ENCODE assay signal across 1 cellular context in the genomic region with DNA sequence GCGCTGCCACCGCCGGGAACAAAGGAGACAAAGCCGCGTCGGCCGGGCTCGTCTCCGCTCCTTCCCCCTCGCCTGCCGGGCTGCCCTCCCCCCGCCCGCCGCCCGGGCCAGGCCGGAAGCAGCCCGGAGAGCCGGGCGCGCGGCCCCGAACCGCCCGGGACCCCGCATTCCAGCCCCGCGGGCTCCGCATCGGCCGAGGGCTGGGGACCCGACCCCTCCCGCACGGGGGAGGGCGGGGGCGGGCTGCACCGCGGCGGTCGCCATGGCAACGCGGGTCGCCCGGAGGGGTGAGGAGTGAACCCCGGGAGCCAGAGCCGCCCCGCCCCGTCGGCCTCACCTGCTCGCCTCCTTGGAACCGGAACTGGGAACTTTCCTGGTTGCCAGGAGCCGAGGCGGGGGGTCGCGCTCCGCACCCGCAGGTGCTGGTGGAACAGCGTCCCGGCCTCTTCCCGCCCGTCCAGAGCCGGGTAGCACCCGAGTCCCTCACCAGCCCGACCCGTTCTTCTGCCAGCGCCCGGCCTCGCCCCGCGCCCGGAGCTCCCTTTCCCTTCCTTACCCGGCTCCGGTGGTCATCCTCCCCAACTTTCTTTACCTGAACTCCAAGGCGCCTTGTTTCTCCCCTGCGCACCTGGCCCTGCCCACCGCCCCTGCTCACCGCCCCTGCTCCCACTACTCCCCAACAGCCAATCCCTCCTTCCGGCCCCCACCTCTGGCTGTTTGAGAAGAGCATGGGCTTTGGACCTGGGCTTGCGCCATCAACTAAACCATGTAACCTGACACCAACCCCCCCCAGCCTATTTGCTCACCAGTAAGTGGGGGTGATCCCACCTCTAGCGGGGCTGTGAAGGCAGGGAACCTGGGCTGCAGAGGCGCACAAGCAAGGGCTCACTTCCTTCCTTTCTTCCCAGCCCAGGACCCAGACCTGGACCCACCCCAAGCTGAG.
TF ChIP-seq lines count a peak whose summit lies in the region.

A gene with protein sequence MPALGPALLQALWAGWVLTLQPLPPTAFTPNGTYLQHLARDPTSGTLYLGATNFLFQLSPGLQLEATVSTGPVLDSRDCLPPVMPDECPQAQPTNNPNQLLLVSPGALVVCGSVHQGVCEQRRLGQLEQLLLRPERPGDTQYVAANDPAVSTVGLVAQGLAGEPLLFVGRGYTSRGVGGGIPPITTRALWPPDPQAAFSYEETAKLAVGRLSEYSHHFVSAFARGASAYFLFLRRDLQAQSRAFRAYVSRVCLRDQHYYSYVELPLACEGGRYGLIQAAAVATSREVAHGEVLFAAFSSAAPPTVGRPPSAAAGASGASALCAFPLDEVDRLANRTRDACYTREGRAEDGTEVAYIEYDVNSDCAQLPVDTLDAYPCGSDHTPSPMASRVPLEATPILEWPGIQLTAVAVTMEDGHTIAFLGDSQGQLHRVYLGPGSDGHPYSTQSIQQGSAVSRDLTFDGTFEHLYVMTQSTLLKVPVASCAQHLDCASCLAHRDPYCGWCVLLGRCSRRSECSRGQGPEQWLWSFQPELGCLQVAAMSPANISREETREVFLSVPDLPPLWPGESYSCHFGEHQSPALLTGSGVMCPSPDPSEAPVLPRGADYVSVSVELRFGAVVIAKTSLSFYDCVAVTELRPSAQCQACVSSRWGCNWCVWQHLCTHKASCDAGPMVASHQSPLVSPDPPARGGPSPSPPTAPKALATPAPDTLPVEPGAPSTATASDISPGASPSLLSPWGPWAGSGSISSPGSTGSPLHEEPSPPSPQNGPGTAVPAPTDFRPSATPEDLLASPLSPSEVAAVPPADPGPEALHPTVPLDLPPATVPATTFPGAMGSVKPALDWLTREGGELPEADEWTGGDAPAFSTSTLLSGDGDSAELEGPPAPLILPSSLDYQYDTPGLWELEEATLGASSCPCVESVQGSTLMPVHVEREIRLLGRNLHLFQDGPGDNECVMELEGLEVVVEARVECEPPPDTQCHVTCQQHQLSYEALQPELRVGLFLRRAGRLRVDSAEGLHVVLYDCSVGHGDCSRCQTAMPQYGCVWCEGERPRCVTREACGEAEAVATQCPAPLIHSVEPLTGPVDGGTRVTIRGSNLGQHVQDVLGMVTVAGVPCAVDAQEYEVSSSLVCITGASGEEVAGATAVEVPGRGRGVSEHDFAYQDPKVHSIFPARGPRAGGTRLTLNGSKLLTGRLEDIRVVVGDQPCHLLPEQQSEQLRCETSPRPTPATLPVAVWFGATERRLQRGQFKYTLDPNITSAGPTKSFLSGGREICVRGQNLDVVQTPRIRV (N-terminal part only) (minus strand): TSS at position 671 of the 943 bp plus-strand sequence. CDS start 5,475 bp downstream, outside the sequence.

TF ChIP-seq in HepG2, 621 proteins besides CTCF, POLR2A, EP300 and RAD21 (continued from another document and continues in another):
- TF ChIP-seq, protein P1, sequence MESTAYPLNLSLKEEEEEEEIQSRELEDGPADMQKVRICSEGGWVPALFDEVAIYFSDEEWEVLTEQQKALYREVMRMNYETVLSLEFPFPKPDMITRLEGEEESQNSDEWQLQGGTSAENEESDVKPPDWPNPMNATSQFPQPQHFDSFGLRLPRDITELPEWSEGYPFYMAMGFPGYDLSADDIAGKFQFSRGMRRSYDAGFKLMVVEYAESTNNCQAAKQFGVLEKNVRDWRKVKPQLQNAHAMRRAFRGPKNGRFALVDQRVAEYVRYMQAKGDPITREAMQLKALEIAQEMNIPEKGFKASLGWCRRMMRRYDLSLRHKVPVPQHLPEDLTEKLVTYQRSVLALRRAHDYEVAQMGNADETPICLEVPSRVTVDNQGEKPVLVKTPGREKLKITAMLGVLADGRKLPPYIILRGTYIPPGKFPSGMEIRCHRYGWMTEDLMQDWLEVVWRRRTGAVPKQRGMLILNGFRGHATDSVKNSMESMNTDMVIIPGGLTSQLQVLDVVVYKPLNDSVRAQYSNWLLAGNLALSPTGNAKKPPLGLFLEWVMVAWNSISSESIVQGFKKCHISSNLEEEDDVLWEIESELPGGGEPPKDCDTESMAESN (CRISPR knock-in tag; conservative IDR thresholded peaks at IDR 0.05) = no peak; the same call in none of the 2 replicates
- TF ChIP-seq ZNF577 (CRISPR knock-in tag; IDR thresholded peaks at IDR 0.05; ENCODE audit: borderline replicate concordance, low read depth) = no peak; the same call in 1 of the 2 replicates
- TF ChIP-seq, protein P2, sequence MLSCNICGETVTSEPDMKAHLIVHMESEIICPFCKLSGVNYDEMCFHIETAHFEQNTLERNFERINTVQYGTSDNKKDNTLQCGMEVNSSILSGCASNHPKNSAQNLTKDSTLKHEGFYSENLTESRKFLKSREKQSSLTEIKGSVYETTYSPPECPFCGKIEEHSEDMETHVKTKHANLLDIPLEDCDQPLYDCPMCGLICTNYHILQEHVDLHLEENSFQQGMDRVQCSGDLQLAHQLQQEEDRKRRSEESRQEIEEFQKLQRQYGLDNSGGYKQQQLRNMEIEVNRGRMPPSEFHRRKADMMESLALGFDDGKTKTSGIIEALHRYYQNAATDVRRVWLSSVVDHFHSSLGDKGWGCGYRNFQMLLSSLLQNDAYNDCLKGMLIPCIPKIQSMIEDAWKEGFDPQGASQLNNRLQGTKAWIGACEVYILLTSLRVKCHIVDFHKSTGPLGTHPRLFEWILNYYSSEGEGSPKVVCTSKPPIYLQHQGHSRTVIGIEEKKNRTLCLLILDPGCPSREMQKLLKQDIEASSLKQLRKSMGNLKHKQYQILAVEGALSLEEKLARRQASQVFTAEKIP (CRISPR knock-in tag; IDR thresholded peaks at IDR 0.05; ENCODE audit: borderline replicate concordance) = no peak
- 0 out of 2 replicates have a peak, but pooled peaks have one; percentile 19 for TF ChIP-seq ZNF891 (CRISPR knock-in tag; IDR thresholded peaks at IDR 0.05)
- 0 out of 2 replicates have a peak, but pooled peaks have one; percentile 24 for TF ChIP-seq CC2D1A (CRISPR knock-in tag; IDR thresholded peaks at IDR 0.05)
- 0 out of 2 replicates have a peak, but pooled peaks have one; percentile 56 for TF ChIP-seq ZNF616 (CRISPR knock-in tag; IDR thresholded peaks at IDR 0.05; ENCODE audit: low read depth)
- no peak for TF ChIP-seq ZBTB21 (CRISPR knock-in tag; IDR thresholded peaks at IDR 0.05)
- peak; percentile 92 for TF ChIP-seq PHF5A (CRISPR knock-in tag; IDR thresholded peaks at IDR 0.05; ENCODE audit: low read depth, unreplicated experiment)
- no peak for TF ChIP-seq ZNF3 (CRISPR knock-in tag; IDR thresholded peaks at IDR 0.05)
- TF ChIP-seq, protein P3, sequence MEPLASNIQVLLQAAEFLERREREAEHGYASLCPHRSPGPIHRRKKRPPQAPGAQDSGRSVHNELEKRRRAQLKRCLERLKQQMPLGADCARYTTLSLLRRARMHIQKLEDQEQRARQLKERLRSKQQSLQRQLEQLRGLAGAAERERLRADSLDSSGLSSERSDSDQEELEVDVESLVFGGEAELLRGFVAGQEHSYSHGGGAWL (CRISPR knock-in tag; IDR thresholded peaks at IDR 0.05) = peak; percentile 28; the same call in 1 of the 2 replicates
- TF ChIP-seq, protein P4, sequence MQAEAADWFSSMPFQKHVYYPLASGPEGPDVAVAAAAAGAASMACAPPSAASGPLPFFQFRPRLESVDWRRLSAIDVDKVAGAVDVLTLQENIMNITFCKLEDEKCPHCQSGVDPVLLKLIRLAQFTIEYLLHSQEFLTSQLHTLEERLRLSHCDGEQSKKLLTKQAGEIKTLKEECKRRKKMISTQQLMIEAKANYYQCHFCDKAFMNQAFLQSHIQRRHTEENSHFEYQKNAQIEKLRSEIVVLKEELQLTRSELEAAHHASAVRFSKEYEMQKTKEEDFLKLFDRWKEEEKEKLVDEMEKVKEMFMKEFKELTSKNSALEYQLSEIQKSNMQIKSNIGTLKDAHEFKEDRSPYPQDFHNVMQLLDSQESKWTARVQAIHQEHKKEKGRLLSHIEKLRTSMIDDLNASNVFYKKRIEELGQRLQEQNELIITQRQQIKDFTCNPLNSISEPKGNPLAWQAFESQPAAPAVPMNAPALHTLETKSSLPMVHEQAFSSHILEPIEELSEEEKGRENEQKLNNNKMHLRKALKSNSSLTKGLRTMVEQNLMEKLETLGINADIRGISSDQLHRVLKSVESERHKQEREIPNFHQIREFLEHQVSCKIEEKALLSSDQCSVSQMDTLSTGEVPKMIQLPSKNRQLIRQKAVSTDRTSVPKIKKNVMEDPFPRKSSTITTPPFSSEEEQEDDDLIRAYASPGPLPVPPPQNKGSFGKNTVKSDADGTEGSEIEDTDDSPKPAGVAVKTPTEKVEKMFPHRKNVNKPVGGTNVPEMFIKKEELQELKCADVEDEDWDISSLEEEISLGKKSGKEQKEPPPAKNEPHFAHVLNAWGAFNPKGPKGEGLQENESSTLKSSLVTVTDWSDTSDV (CRISPR knock-in tag; IDR thresholded peaks at IDR 0.05) = peak; percentile 44; the same call in 1 of the 2 replicates
- TF ChIP-seq IKZF4 (CRISPR knock-in tag; IDR thresholded peaks at IDR 0.05; ENCODE audit: borderline replicate concordance, low read depth, not compliant biosample characterization) = peak; percentile 32
- TF ChIP-seq ZNF563 (CRISPR knock-in tag; IDR thresholded peaks at IDR 0.05) = peak; percentile 74; the same call in 1 of the 2 replicates
- TF ChIP-seq HCFC1 (IDR thresholded peaks at IDR 0.05; ENCODE audit: low read depth, low read length) = no peak; the same call in 1 of the 2 replicates
- peak; percentile 59; the same call in 1 of the 2 replicates for TF ChIP-seq ZFP1 (CRISPR knock-in tag; IDR thresholded peaks at IDR 0.05)
- TF ChIP-seq ZKSCAN5 (CRISPR knock-in tag; IDR thresholded peaks at IDR 0.05) = peak; percentile 45; the same call in 1 of the 2 replicates
- TF ChIP-seq NPAS2 (CRISPR knock-in tag; IDR thresholded peaks at IDR 0.05; ENCODE audit: borderline replicate concordance) = no peak
- TF ChIP-seq RBM22 (optimal IDR thresholded peaks at IDR 0.05; ENCODE audit: low read length) = no peak
- no peak for TF ChIP-seq ZNF20 (CRISPR knock-in tag; IDR thresholded peaks at IDR 0.05)
- no peak for TF ChIP-seq GABPA (IDR thresholded peaks at IDR 0.05; ENCODE audit: low read depth, low read length)
- TF ChIP-seq GABPA (CRISPR knock-in tag; IDR thresholded peaks at IDR 0.05; ENCODE audit: low read depth) = peak; percentile 88
- TF ChIP-seq IKZF1 (IDR thresholded peaks at IDR 0.05) = no peak
- TF ChIP-seq, protein P5, sequence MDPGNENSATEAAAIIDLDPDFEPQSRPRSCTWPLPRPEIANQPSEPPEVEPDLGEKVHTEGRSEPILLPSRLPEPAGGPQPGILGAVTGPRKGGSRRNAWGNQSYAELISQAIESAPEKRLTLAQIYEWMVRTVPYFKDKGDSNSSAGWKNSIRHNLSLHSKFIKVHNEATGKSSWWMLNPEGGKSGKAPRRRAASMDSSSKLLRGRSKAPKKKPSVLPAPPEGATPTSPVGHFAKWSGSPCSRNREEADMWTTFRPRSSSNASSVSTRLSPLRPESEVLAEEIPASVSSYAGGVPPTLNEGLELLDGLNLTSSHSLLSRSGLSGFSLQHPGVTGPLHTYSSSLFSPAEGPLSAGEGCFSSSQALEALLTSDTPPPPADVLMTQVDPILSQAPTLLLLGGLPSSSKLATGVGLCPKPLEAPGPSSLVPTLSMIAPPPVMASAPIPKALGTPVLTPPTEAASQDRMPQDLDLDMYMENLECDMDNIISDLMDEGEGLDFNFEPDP (CRISPR knock-in tag; conservative IDR thresholded peaks at IDR 0.05) = no peak
- TF ChIP-seq, protein P6, sequence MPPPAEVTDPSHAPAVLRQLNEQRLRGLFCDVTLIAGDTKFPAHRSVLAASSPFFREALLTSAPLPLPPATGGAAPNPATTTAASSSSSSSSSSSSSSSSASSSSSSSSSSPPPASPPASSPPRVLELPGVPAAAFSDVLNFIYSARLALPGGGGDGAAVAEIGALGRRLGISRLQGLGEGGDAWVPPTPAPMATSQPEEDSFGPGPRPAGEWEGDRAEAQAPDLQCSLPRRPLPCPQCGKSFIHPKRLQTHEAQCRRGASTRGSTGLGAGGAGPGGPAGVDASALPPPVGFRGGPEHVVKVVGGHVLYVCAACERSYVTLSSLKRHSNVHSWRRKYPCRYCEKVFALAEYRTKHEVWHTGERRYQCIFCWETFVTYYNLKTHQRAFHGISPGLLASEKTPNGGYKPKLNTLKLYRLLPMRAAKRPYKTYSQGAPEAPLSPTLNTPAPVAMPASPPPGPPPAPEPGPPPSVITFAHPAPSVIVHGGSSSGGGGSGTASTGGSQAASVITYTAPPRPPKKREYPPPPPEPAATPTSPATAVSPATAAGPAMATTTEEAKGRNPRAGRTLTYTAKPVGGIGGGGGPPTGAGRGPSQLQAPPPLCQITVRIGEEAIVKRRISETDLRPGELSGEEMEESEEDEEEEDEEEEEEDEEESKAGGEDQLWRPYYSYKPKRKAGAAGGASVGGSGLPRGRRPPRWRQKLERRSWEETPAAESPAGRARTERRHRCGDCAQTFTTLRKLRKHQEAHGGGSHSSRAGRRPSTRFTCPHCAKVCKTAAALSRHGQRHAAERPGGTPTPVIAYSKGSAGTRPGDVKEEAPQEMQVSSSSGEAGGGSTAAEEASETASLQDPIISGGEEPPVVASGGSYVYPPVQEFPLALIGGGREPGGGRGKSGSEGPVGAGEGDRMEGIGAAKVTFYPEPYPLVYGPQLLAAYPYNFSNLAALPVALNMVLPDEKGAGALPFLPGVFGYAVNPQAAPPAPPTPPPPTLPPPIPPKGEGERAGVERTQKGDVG (CRISPR knock-in tag; IDR thresholded peaks at IDR 0.05; ENCODE audit: borderline replicate concordance) = peak; percentile 52; the same call in 1 of the 2 replicates
- TF ChIP-seq ZNF160 (CRISPR knock-in tag; IDR thresholded peaks at IDR 0.05) = peak; percentile 96
- TF ChIP-seq ZNF614 (CRISPR knock-in tag; IDR thresholded peaks at IDR 0.05; ENCODE audit: borderline replicate concordance) = peak; percentile 78; the same call in 1 of the 2 replicates
- TF ChIP-seq, protein P7, sequence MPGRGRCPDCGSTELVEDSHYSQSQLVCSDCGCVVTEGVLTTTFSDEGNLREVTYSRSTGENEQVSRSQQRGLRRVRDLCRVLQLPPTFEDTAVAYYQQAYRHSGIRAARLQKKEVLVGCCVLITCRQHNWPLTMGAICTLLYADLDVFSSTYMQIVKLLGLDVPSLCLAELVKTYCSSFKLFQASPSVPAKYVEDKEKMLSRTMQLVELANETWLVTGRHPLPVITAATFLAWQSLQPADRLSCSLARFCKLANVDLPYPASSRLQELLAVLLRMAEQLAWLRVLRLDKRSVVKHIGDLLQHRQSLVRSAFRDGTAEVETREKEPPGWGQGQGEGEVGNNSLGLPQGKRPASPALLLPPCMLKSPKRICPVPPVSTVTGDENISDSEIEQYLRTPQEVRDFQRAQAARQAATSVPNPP (CRISPR knock-in tag; IDR thresholded peaks at IDR 0.05) = peak; percentile 59; the same call in 1 of the 2 replicates
- TF ChIP-seq, protein P8, sequence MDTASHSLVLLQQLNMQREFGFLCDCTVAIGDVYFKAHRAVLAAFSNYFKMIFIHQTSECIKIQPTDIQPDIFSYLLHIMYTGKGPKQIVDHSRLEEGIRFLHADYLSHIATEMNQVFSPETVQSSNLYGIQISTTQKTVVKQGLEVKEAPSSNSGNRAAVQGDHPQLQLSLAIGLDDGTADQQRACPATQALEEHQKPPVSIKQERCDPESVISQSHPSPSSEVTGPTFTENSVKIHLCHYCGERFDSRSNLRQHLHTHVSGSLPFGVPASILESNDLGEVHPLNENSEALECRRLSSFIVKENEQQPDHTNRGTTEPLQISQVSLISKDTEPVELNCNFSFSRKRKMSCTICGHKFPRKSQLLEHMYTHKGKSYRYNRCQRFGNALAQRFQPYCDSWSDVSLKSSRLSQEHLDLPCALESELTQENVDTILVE (CRISPR knock-in tag; IDR thresholded peaks at IDR 0.05) = peak; percentile 20; the same call in 1 of the 2 replicates
- TF ChIP-seq ZNF747 (CRISPR knock-in tag; IDR thresholded peaks at IDR 0.05; ENCODE audit: borderline replicate concordance) = peak; percentile 94
- TF ChIP-seq, protein P9, sequence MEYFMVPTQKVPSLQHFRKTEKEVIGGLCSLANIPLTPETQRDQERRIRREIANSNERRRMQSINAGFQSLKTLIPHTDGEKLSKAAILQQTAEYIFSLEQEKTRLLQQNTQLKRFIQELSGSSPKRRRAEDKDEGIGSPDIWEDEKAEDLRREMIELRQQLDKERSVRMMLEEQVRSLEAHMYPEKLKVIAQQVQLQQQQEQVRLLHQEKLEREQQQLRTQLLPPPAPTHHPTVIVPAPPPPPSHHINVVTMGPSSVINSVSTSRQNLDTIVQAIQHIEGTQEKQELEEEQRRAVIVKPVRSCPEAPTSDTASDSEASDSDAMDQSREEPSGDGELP (IDR thresholded peaks at IDR 0.05; ENCODE audit: borderline replicate concordance, low read depth) = peak; percentile 78; the same call in 1 of the 2 replicates
- TF ChIP-seq JUN (CRISPR knock-in tag; IDR thresholded peaks at IDR 0.05) = peak; percentile 82; the same call in 1 of the 2 replicates
